Comparison of ENCODE assay signal across 8 cellular contexts in genomic region chr6:118800394-118801071, GRCh38.
DNase-seq lines count a peak whose midpoint lies in the region; ATAC-seq and TF ChIP-seq lines count a peak whose summit lies in the region.

No MANE protein-coding gene starts in this region.

- no peak overlapping the region for H3K4me3 ChIP-seq in GM12875 (ENCODE audit: low read depth, low read length)
- H3K4me3 ChIP-seq in adrenal gland, result peak overlapping the region in 1 of 4 donors; percentile 28
- peak overlapping the region in 3 of 12 donors; percentile 6 to 24 (median 13) for H3K4me3 ChIP-seq in heart left ventricle
- no peak overlapping the region for H3K4me3 ChIP-seq in vagina

- 17 to 19% (median 18%) methylated on average over 17 of the region's 17 CpGs for WGBS in adrenal gland, 4 donors
- 23 to 28% (median 25%) methylated on average over 17 of the region's 17 CpGs for WGBS in heart left ventricle, 4 donors

- DNase-seq in NCI-H1436 (lab: John Stamatoyannopoulos, UW) (peak; percentile 91), T follicular helper cell (ENCODE audit: low read depth) (peak; percentile 72), adrenal gland (peak; percentile 87 to 97 (median 93)), heart left ventricle (peak; percentile 65 to 80 (median 77)), pulmonary artery endothelial cell (ENCODE audit: low read depth, low spot score) (peak; percentile 48), vagina (ENCODE audit: extremely low spot score in 2 of 2) (peak; percentile 34 to 86)

- peaks cover 0 to 9% of the 10 kb centered on the region in 2 donors for H3K4me1 ChIP-seq in adrenal gland (replicated peaks in 1 of 2)
- H3K4me1 ChIP-seq in heart left ventricle, result peaks cover 0 to 11% (median 3%) of the 10 kb centered on the region in 12 donors
- H3K4me1 ChIP-seq in vagina, result peaks cover 9% of the 10 kb centered on the region

- no peaks in the 10 kb centered on the region for H3K36me3 ChIP-seq in adrenal gland (replicated peaks in 1 of 2)
- H3K36me3 ChIP-seq in heart left ventricle, result no peaks in the 10 kb centered on the region
- no peaks in the 10 kb centered on the region for H3K36me3 ChIP-seq in vagina

- H3K27me3 ChIP-seq in adrenal gland (no peaks in the 10 kb centered on the region), heart left ventricle (no peaks in the 10 kb centered on the region), vagina (no peaks in the 10 kb centered on the region)

- ATAC-seq in HG02798 (IDR thresholded peaks at IDR 0.05; ENCODE audit: poor library complexity, unreplicated experiment), result peak; percentile 93
- peak in 3 of 4 donors; percentile 84 to 92 (median 86) for ATAC-seq in heart left ventricle

- H3K27ac ChIP-seq in adrenal gland, result no peak overlapping the region
- no peak overlapping the region for H3K27ac ChIP-seq in heart left ventricle
- no peak overlapping the region for H3K27ac ChIP-seq in vagina

- H3K9me3 ChIP-seq in adrenal gland (replicated peaks in 1 of 3) (no peaks in the 10 kb centered on the region), heart left ventricle (no peaks in the 10 kb centered on the region), vagina (no peaks in the 10 kb centered on the region)

- no peak for TF ChIP-seq POLR2A in adrenal gland (IDR thresholded peaks at IDR 0.05)
- TF ChIP-seq POLR2A in heart left ventricle (IDR thresholded peaks at IDR 0.05), result no peak
- TF ChIP-seq POLR2A in vagina (IDR thresholded peaks at IDR 0.05), result no peak

- peak; percentile 77 for TF ChIP-seq CTCF in GM12875 (IDR thresholded peaks at IDR 0.05; ENCODE audit: borderline replicate concordance, insufficient read depth, low read depth, low read length)
- TF ChIP-seq CTCF in adrenal gland (IDR thresholded peaks at IDR 0.05), result peak; percentile 81 to 94 (median 88)
- peak; percentile 77 to 96 (median 90) for TF ChIP-seq CTCF in heart left ventricle (IDR thresholded peaks at IDR 0.05)
- TF ChIP-seq CTCF in vagina (IDR thresholded peaks at IDR 0.05), result peak; percentile 65 to 74 (median 72)

- intact Hi-C loops in adrenal gland (cut with DNase I) (loop anchor here in 1 of 2 donors (10.0 kb wide), 1 partner anchor 516 kb away; no protein-coding TSS in a partner anchor), heart left ventricle (cut with DNase I) (loop anchor here in 3 of 10 donors (5.0 to 10.0 kb wide), 2 partner anchors 516 to 518 kb away; no protein-coding TSS in a partner anchor), vagina (cut with DNase I) (no loop called here)
